ENCODE assay signal across 9 cellular contexts in the genomic region with DNA sequence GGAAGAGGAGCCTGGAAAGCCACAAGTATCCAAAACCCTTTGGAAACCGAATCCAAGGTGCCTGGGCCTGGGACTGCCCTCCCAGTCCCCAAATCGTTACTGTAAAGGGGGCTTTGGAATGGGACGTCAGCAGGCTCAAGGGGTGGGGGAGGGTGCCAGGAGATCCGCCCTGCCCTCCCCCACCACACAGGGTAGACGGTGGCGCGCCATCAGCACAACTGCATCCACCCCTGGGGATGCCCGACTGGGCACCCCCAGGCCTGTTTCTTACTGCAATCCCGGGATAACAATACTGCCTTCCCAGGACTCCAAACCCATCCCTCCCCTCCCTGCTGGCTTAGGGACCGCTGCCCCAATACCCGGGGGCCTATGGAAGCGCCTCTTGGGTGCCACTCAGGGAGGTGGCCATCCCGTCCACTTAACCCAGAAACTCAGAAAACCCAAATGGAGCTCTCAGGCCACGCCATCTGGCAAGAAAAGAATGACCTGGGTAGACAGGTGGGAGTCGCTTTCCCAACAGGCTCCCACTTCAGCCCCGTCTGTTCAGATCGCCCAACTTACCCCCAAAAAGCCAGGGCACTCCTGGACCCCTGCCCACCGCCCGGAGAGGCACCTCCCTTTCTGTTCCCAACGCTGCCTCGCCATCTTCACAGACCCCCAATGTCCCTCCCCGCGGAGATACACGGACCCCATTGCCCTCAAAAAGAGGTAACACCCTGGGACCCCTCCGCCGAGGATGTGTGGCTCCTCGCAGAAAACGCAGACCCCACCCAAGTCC. TPM values are rescaled to one million over a fixed set of nuclear protein-coding genes. Genes with fewer than 3 reads are reported as not detected.
DNase-seq lines count a peak whose midpoint lies in the region; ATAC-seq and TF ChIP-seq lines count a peak whose summit lies in the region.
"Had no signal": no experiment of that assay in that cellular context is flagged by ENCODE, and none has a peak within 500 bp of the region (broad histone marks: within the 10 kb centered on the region; RNA-seq: fewer than 3 reads in every experiment).

No MANE protein-coding gene starts in this region.

- peak overlapping the region; percentile 96 for H3K27ac Mint-ChIP-seq in CD4-positive, alpha-beta T cell
- H3K27ac Mint-ChIP-seq in nephron = peak overlapping the region in 2 of 3 experiments; percentile 7 to 33

- no peaks in the 10 kb centered on the region for H3K27me3 ChIP-seq in CD4-positive, alpha-beta T cell (ENCODE audit: control insufficient read depth, insufficient read depth, low read length)
- H3K27me3 ChIP-seq in MG63 (no peaks in the 10 kb centered on the region), colonic mucosa (no peaks in the 10 kb centered on the region)

- H3K36me3 Mint-ChIP-seq in CD4-positive, alpha-beta T cell (ENCODE audit: low read depth) = peaks cover 8% of the 10 kb centered on the region
- no peaks in the 10 kb centered on the region for H3K36me3 Mint-ChIP-seq in nephron (ENCODE audit: low read depth)

- H3K36me3 ChIP-seq in MG63 = no peaks in the 10 kb centered on the region; the same call in none of the 2 replicates
- no peaks in the 10 kb centered on the region for H3K36me3 ChIP-seq in colonic mucosa

- no peaks in the 10 kb centered on the region for H3K9me3 Mint-ChIP-seq in CD4-positive, alpha-beta T cell
- no peaks in the 10 kb centered on the region for H3K9me3 Mint-ChIP-seq in nephron

- CTCF ChIA-PET in CD4-positive, alpha-beta T cell (lab: Charles Lee) = no interaction called here

- intact Hi-C loops in CD4-positive, alpha-beta T cell (cut with DNase I, micrococcal nuclease) = loop anchor here (5.0 kb wide), 2 partner anchors 46 to 236 kb away; a partner anchor contains a TSS
- intact Hi-C loops in colonic mucosa (cut with DNase I) = no loop called here

- POLR2A ChIA-PET in CD4-positive, alpha-beta T cell (lab: Charles Lee) = interaction anchor here (0.6 kb wide), 1 partner anchor 388 kb away, joined by 3 read pairs; a partner anchor contains a TSS

- H3K9me3 ChIP-seq in CD4-positive, alpha-beta T cell (ENCODE audit: control insufficient read depth, low read length) = no peaks in the 10 kb centered on the region
- H3K9me3 ChIP-seq in MG63 (no peaks in the 10 kb centered on the region), colonic mucosa (no peaks in the 10 kb centered on the region)

- peaks cover 49% of the 10 kb centered on the region for H3K4me1 ChIP-seq in colonic mucosa

- H3K4me3 ChIP-seq in MG63 (peak overlapping the region; percentile 72), colonic mucosa (peak overlapping the region; percentile 67)

- peak overlapping the region; percentile 99 for H3K4me3 Mint-ChIP-seq in CD4-positive, alpha-beta T cell
- H3K4me3 Mint-ChIP-seq in nephron = peak overlapping the region; percentile 85 to 91 (median 88)

- no peaks in the 10 kb centered on the region for H3K27me3 Mint-ChIP-seq in CD4-positive, alpha-beta T cell
- H3K27me3 Mint-ChIP-seq in nephron (ENCODE audit: low read depth) = peaks cover 10% of the 10 kb centered on the region

- ATAC-seq in CD4-positive, alpha-beta T cell (ENCODE audit: poor library complexity) = no peak
- no peak for ATAC-seq in HG02588 (IDR thresholded peaks at IDR 0.05; ENCODE audit: unreplicated experiment)

- no peak for TF ChIP-seq CTCF in CD4-positive, alpha-beta T cell (IDR thresholded peaks at IDR 0.05)
- no peak for TF ChIP-seq CTCF in colonic mucosa (IDR thresholded peaks at IDR 0.05)
- TF ChIP-seq CTCF in nephron (IDR thresholded peaks at IDR 0.05; ENCODE audit: unreplicated experiment in 3 of 3) = no peak

- peak overlapping the region; percentile 61 for H3K27ac ChIP-seq in CD4-positive, alpha-beta T cell (ENCODE audit: low read depth, low read length)
- H3K27ac ChIP-seq in colonic mucosa = peak overlapping the region; percentile 17

- peaks cover 51% of the 10 kb centered on the region for H3K4me1 Mint-ChIP-seq in CD4-positive, alpha-beta T cell (ENCODE audit: low read depth)
- peaks cover 20% of the 10 kb centered on the region for H3K4me1 Mint-ChIP-seq in nephron

- H3K9ac ChIP-seq in colonic mucosa (ENCODE audit: low read depth in 2 of 2, low read length in 2 of 2) = peak overlapping the region; percentile 69 to 98

- no peak for DNase-seq in CD4-positive, alpha-beta T cell
- DNase-seq in MG63 (no peak), colonic mucosa (peak; percentile 40), NCI-H187 treated with DMSO at 0.1 percent for 48 hours (lab: John Stamatoyannopoulos, UW) (no peak), NCI-H345 (lab: John Stamatoyannopoulos, UW) (no peak), NCI-H1048 (lab: John Stamatoyannopoulos, UW) (no peak)
- DNase-seq: NCI-H2029 treated with DMSO at 0.1 percent for 48 hours had no signal

RNA-seq across cellular contexts. Expression of a gene that starts 2.4 kb away (rescaled TPM):
- 10 to 100 TPM; 83.8 to 89.2 TPM for total RNA-seq in CD4-positive, alpha-beta T cell
- total RNA-seq in MG63 (2014; rRNA removed; shearing (Covaris generic); ENCODE audit: low replicate concordance) = 8.1 and 12.6 TPM in 2 replicates
- 10 to 100 TPM; 31.1 to 34.8 TPM for total RNA-seq in colonic mucosa

RNA-seq across cellular contexts. Expression of a gene that starts 12.7 kb away (rescaled TPM):
- total RNA-seq in CD4-positive, alpha-beta T cell = 100 to 1,000 TPM; 106 to 114 TPM
- 2.2 and 4.4 TPM in 2 replicates for total RNA-seq in MG63 (2014; rRNA removed; shearing (Covaris generic); ENCODE audit: low replicate concordance)
- total RNA-seq in colonic mucosa = 10 to 100 TPM; 42.0 to 51.7 TPM

RNA-seq across cellular contexts. Expression of a gene that starts 24.3 kb away (rescaled TPM):
- 100 to 1,000 TPM; 156 to 172 TPM for total RNA-seq in CD4-positive, alpha-beta T cell
- total RNA-seq in MG63 (2014; rRNA removed; shearing (Covaris generic); ENCODE audit: low replicate concordance) = 51.7 and 70.7 TPM in 2 replicates
- 10 to 100 TPM; 53.3 to 78.5 TPM for total RNA-seq in colonic mucosa

RNA-seq across cellular contexts. Expression of a gene that starts 44.2 kb away (rescaled TPM):
- 1 to 10 TPM; 7.9 to 8.2 TPM for total RNA-seq in CD4-positive, alpha-beta T cell
- total RNA-seq in MG63 (2014; rRNA removed; shearing (Covaris generic); ENCODE audit: low replicate concordance) = 3.6 TPM in 1 of 2 replicates, not detected in the other
- total RNA-seq in colonic mucosa = 10 to 100 TPM; 14.2 to 24.7 TPM

RNA-seq across cellular contexts. Expression of a gene that starts 44.2 kb away (rescaled TPM):
- total RNA-seq in CD4-positive, alpha-beta T cell = 10 to 100 TPM; 12.7 to 15.4 TPM
- 33.0 and 41.5 TPM in 2 replicates for total RNA-seq in MG63 (2014; rRNA removed; shearing (Covaris generic); ENCODE audit: low replicate concordance)
- 10 to 100 TPM; 57.4 to 91.8 TPM for total RNA-seq in colonic mucosa
